Comparison of ENCODE assay signal across 7 cellular contexts in genomic region chr4:118419612-118420011, GRCh38.
DNase-seq lines count a peak whose midpoint lies in the region; TF ChIP-seq lines count a peak whose summit lies in the region.
"Not testable (repeated sequence)": the region's sequence is repeated elsewhere in the genome, so short reads cannot be mapped to it uniquely, and the experiment has no call there.

No MANE protein-coding gene starts in this region.

- not testable (repeated sequence) for H3K4me1 Mint-ChIP-seq in dendritic cell treated with granulocyte-macrophage colony-stimulating factor and Interleukin-4, amounts not matched to agents 40 ng/mL and 50 ng/mL, for 4 days (ENCODE audit: low read depth)

- peak overlapping the region; percentile 6 for H3K4me3 Mint-ChIP-seq in dendritic cell treated with granulocyte-macrophage colony-stimulating factor and Interleukin-4, amounts not matched to agents 40 ng/mL and 50 ng/mL, for 4 days

- not testable (repeated sequence) for H3K27ac Mint-ChIP-seq in dendritic cell treated with granulocyte-macrophage colony-stimulating factor and Interleukin-4, amounts not matched to agents 40 ng/mL and 50 ng/mL, for 4 days

- H3K9me3 ChIP-seq in hepatocyte (ENCODE audit: low read depth); neutrophil: not testable (repeated sequence)

- POLR2A ChIA-PET in BJ (lab: Charles Lee): not testable (repeated sequence)

- H3K27me3 Mint-ChIP-seq in dendritic cell treated with granulocyte-macrophage colony-stimulating factor and Interleukin-4, amounts not matched to agents 40 ng/mL and 50 ng/mL, for 4 days: not testable (repeated sequence)

- DNase-seq in BJ (ENCODE audit: low read depth) (peak; percentile 41), GM04503 (ENCODE audit: low read depth) (peak; percentile 34), MV-4-11 (lab: John Stamatoyannopoulos, UW) (peak; percentile 67), RPMI7951 (ENCODE audit: low read depth) (peak; percentile 40)
- not testable (repeated sequence) for DNase-seq in hepatocyte (ENCODE audit: low spot score)

- H3K9me2 ChIP-seq in hepatocyte (replicated peaks; ENCODE audit: insufficient read depth): not testable (repeated sequence)

- H3K36me3 ChIP-seq in BJ (ENCODE audit: control insufficient read depth, insufficient read depth, low read length); hepatocyte (replicated peaks; ENCODE audit: insufficient read depth, low read depth); neutrophil: not testable (repeated sequence)

- not testable (repeated sequence) for H3K36me3 Mint-ChIP-seq in dendritic cell treated with granulocyte-macrophage colony-stimulating factor and Interleukin-4, amounts not matched to agents 40 ng/mL and 50 ng/mL, for 4 days (ENCODE audit: low read depth)

- 50% methylated on average over 7 of the region's 7 CpGs for WGBS in hepatocyte (ENCODE audit: low lambda C conversion rate, missing lambda C conversion rate)

- CTCF ChIA-PET in BJ (lab: Yijun Ruan, JAX): not testable (repeated sequence)

- not testable (repeated sequence) for H2AFZ ChIP-seq in hepatocyte

- H3K4me1 ChIP-seq in hepatocyte (ENCODE audit: insufficient read depth); neutrophil (ENCODE audit: control insufficient read depth in 1 of 2, insufficient read depth in 1 of 2, low read depth in 1 of 2, low read length in 1 of 2): not testable (repeated sequence)

- not testable (repeated sequence) for H4K20me1 ChIP-seq in hepatocyte (ENCODE audit: insufficient read depth, poor library complexity, severe bottlenecking)

- H3K4me3 ChIP-seq in BJ (ENCODE audit: low read depth, low read length): 0 out of 2 replicates have a peak overlapping the region, but pooled peaks have one; percentile 3
- H3K4me3 ChIP-seq in hepatocyte; neutrophil (ENCODE audit: low read depth in 1 of 2, low read length in 1 of 2): not testable (repeated sequence)

- not testable (repeated sequence) for TF ChIP-seq CTCF in BJ (IDR thresholded peaks at IDR 0.05; ENCODE audit: insufficient read depth, low read depth, low read length); hepatocyte (IDR thresholded peaks at IDR 0.05; ENCODE audit: poor library complexity); neutrophil (IDR thresholded peaks at IDR 0.05)

- not testable (repeated sequence) for H3K79me2 ChIP-seq in hepatocyte

- not testable (repeated sequence) for H3K27me3 ChIP-seq in BJ (ENCODE audit: control insufficient read depth, insufficient read depth, low read length); hepatocyte; neutrophil

- H3K9me3 Mint-ChIP-seq in dendritic cell treated with granulocyte-macrophage colony-stimulating factor and Interleukin-4, amounts not matched to agents 40 ng/mL and 50 ng/mL, for 4 days: not testable (repeated sequence)

- H3K4me2 ChIP-seq in hepatocyte: peak overlapping the region; percentile 5

- intact Hi-C loops in dendritic cell treated with granulocyte-macrophage colony-stimulating factor and Interleukin-4, amounts not matched to agents 40 ng/mL and 50 ng/mL, for 4 days (cut with micrococcal nuclease): not testable (repeated sequence)

- H3K27ac ChIP-seq in hepatocyte: not testable (repeated sequence)
- H3K27ac ChIP-seq in neutrophil: peak overlapping the region; percentile 36
